Comparison of ENCODE assay signal across 1 cellular context in the genomic region with DNA sequence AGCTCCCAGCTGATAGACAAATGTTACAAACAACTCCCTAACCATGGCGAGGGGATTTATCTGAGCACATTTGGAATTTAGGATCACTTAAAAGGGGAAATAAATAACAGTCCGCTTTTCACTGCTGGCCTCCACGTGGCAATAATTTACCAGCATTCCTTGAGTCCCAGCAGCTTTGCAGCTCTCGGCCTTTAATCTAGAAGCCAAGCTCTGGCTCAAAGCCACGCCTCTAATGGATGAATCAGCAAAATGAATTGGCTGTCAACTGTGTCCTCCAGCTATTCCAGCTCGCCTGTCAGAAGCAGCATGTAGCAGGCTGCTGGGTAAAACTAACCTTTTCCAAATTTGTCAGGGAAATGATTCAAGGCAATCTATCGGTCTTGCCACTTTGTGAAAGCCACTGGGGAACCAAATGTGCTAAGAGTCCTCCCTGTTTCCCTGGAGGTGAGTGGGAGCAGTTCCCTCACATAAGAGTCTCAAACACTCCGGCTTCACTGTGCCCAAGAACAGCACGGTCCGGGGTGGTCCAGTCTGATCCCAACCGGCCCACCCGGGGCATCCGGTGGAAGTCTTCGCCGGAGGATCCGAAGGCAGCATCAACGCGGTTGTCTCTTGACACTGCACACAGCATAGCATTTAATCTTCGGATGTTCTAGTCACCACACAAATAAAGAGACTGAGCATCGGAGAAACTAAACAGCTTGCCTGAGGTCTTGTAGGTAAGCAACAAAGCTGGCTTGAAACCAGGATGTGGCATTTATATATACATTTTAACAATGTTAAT.
TF ChIP-seq lines count a peak whose summit lies in the region.

No MANE protein-coding gene starts in this region.

TF ChIP-seq in HepG2, 621 proteins besides CTCF, POLR2A, EP300 and RAD21 (continued from another document and continues in another):
- TF ChIP-seq, protein P1, sequence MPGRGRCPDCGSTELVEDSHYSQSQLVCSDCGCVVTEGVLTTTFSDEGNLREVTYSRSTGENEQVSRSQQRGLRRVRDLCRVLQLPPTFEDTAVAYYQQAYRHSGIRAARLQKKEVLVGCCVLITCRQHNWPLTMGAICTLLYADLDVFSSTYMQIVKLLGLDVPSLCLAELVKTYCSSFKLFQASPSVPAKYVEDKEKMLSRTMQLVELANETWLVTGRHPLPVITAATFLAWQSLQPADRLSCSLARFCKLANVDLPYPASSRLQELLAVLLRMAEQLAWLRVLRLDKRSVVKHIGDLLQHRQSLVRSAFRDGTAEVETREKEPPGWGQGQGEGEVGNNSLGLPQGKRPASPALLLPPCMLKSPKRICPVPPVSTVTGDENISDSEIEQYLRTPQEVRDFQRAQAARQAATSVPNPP (CRISPR knock-in tag; IDR thresholded peaks at IDR 0.05), result no peak
- TF ChIP-seq ARID2 (CRISPR knock-in tag; IDR thresholded peaks at IDR 0.05; ENCODE audit: borderline replicate concordance), result no peak; the same call in 1 of the 2 replicates
- TF ChIP-seq, protein P2, sequence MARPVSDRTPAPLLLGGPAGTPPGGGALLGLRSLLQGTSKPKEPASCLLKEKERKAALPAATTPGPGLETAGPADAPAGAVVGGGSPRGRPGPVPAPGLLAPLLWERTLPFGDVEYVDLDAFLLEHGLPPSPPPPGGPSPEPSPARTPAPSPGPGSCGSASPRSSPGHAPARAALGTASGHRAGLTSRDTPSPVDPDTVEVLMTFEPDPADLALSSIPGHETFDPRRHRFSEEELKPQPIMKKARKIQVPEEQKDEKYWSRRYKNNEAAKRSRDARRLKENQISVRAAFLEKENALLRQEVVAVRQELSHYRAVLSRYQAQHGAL (CRISPR knock-in tag; IDR thresholded peaks at IDR 0.05; ENCODE audit: not compliant biosample characterization), result no peak
- TF ChIP-seq RELA (CRISPR knock-in tag; IDR thresholded peaks at IDR 0.05), result 0 out of 2 replicates have a peak, but pooled peaks have one; percentile 45
- peak; percentile 79 for TF ChIP-seq ZFX (CRISPR knock-in tag; IDR thresholded peaks at IDR 0.05; ENCODE audit: low read depth)
- TF ChIP-seq ZNF292 (CRISPR knock-in tag; IDR thresholded peaks at IDR 0.05; ENCODE audit: borderline replicate concordance, low read depth), result peak; percentile 97; the same call in 1 of the 2 replicates
- no peak for TF ChIP-seq PAX8 (CRISPR knock-in tag; IDR thresholded peaks at IDR 0.05; ENCODE audit: borderline replicate concordance)
- TF ChIP-seq, protein P3, sequence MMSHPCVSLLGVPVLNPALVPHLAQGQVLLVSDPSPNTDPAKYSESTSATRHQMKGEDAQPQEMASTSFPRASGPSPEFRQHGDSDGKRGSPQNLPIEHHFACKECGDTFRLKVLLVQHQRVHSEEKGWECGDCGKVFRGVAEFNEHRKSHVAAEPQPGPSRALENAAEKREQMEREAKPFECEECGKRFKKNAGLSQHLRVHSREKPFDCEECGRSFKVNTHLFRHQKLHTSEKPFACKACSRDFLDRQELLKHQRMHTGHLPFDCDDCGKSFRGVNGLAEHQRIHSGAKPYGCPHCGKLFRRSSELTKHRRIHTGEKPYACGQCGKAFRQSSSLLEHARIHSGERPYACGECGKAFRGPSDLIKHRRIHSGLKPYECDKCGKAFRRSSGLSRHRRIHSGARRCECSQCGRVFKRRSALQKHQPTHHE (CRISPR knock-in tag; IDR thresholded peaks at IDR 0.05; ENCODE audit: borderline replicate concordance), result peak; percentile 81; the same call in 1 of the 2 replicates
- 0 out of 2 replicates have a peak, but pooled peaks have one; percentile 35 for TF ChIP-seq KDM6A (CRISPR knock-in tag; IDR thresholded peaks at IDR 0.05; ENCODE audit: low read depth)
- TF ChIP-seq, protein P4, sequence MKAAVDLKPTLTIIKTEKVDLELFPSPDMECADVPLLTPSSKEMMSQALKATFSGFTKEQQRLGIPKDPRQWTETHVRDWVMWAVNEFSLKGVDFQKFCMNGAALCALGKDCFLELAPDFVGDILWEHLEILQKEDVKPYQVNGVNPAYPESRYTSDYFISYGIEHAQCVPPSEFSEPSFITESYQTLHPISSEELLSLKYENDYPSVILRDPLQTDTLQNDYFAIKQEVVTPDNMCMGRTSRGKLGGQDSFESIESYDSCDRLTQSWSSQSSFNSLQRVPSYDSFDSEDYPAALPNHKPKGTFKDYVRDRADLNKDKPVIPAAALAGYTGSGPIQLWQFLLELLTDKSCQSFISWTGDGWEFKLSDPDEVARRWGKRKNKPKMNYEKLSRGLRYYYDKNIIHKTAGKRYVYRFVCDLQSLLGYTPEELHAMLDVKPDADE (CRISPR knock-in tag; IDR thresholded peaks at IDR 0.05), result 0 out of 2 replicates have a peak, but pooled peaks have one; percentile 61
- TF ChIP-seq, protein P5, sequence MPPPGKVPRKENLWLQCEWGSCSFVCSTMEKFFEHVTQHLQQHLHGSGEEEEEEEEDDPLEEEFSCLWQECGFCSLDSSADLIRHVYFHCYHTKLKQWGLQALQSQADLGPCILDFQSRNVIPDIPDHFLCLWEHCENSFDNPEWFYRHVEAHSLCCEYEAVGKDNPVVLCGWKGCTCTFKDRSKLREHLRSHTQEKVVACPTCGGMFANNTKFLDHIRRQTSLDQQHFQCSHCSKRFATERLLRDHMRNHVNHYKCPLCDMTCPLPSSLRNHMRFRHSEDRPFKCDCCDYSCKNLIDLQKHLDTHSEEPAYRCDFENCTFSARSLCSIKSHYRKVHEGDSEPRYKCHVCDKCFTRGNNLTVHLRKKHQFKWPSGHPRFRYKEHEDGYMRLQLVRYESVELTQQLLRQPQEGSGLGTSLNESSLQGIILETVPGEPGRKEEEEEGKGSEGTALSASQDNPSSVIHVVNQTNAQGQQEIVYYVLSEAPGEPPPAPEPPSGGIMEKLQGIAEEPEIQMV (CRISPR knock-in tag; IDR thresholded peaks at IDR 0.05; ENCODE audit: low read depth), result no peak
- no peak for TF ChIP-seq SRSF1 (optimal IDR thresholded peaks at IDR 0.05; ENCODE audit: low read depth, low read length)
- TF ChIP-seq ZNF557 (CRISPR knock-in tag; IDR thresholded peaks at IDR 0.05), result peak; percentile 95
- TF ChIP-seq ZNF143 (CRISPR knock-in tag; IDR thresholded peaks at IDR 0.05), result peak; percentile 84
- TF ChIP-seq ZNF567 (CRISPR knock-in tag; IDR thresholded peaks at IDR 0.05; ENCODE audit: borderline replicate concordance), result 0 out of 2 replicates have a peak, but pooled peaks have one; percentile 72
- TF ChIP-seq ZNF879 (CRISPR knock-in tag; IDR thresholded peaks at IDR 0.05), result no peak
- no peak for TF ChIP-seq ZZZ3 (CRISPR knock-in tag; IDR thresholded peaks at IDR 0.05; ENCODE audit: borderline replicate concordance)
- no peak for TF ChIP-seq KAT2B (IDR thresholded peaks at IDR 0.05; ENCODE audit: borderline replicate concordance, low read depth, low read length)
- TF ChIP-seq ZNF264 (CRISPR knock-in tag; IDR thresholded peaks at IDR 0.05), result peak; percentile 88; the same call in 1 of the 2 replicates
- peak; percentile 79 for TF ChIP-seq NAIF1 (CRISPR knock-in tag; IDR thresholded peaks at IDR 0.05; ENCODE audit: borderline replicate concordance)
- TF ChIP-seq, protein P6, sequence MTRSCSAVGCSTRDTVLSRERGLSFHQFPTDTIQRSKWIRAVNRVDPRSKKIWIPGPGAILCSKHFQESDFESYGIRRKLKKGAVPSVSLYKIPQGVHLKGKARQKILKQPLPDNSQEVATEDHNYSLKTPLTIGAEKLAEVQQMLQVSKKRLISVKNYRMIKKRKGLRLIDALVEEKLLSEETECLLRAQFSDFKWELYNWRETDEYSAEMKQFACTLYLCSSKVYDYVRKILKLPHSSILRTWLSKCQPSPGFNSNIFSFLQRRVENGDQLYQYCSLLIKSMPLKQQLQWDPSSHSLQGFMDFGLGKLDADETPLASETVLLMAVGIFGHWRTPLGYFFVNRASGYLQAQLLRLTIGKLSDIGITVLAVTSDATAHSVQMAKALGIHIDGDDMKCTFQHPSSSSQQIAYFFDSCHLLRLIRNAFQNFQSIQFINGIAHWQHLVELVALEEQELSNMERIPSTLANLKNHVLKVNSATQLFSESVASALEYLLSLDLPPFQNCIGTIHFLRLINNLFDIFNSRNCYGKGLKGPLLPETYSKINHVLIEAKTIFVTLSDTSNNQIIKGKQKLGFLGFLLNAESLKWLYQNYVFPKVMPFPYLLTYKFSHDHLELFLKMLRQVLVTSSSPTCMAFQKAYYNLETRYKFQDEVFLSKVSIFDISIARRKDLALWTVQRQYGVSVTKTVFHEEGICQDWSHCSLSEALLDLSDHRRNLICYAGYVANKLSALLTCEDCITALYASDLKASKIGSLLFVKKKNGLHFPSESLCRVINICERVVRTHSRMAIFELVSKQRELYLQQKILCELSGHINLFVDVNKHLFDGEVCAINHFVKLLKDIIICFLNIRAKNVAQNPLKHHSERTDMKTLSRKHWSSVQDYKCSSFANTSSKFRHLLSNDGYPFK (CRISPR knock-in tag; IDR thresholded peaks at IDR 0.05; ENCODE audit: borderline replicate concordance), result no peak; the same call in 1 of the 2 replicates
- TF ChIP-seq ZNF274 (CRISPR knock-in tag; IDR thresholded peaks at IDR 0.05), result peak; percentile 65; the same call in 1 of the 2 replicates
- TF ChIP-seq HOXA5 (CRISPR knock-in tag; IDR thresholded peaks at IDR 0.05), result peak; percentile 99
- TF ChIP-seq ZFP36 (IDR thresholded peaks at IDR 0.05; ENCODE audit: borderline replicate concordance, low read depth, low read length, partially characterized antibody), result no peak
- TF ChIP-seq ZSCAN12 (CRISPR knock-in tag; IDR thresholded peaks at IDR 0.05), result peak; percentile 84; the same call in 1 of the 2 replicates
- TF ChIP-seq, protein P7, sequence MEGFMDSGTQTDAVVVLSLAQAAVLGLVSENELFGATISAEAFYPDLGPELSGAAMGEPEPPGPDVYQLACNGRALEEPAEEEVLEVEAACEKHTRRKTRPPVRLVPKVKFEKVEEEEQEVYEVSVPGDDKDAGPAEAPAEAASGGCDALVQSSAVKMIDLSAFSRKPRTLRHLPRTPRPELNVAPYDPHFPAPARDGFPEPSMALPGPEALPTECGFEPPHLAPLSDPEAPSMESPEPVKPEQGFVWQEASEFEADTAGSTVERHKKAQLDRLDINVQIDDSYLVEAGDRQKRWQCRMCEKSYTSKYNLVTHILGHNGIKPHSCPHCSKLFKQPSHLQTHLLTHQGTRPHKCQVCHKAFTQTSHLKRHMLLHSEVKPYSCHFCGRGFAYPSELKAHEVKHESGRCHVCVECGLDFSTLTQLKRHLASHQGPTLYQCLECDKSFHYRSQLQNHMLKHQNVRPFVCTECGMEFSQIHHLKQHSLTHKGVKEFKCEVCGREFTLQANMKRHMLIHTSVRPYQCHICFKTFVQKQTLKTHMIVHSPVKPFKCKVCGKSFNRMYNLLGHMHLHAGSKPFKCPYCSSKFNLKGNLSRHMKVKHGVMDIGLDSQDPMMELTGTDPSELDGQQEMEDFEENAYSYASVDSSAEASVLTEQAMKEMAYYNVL (CRISPR knock-in tag; IDR thresholded peaks at IDR 0.05; ENCODE audit: borderline replicate concordance), result peak; percentile 82; the same call in 1 of the 2 replicates
- no peak for TF ChIP-seq ZNF17 (CRISPR knock-in tag; IDR thresholded peaks at IDR 0.05)
- 0 out of 2 replicates have a peak, but pooled peaks have one; percentile 61 for TF ChIP-seq ZNF670 (CRISPR knock-in tag; IDR thresholded peaks at IDR 0.05; ENCODE audit: borderline replicate concordance)
- no peak for TF ChIP-seq ZNF558 (CRISPR knock-in tag; IDR thresholded peaks at IDR 0.05; ENCODE audit: borderline replicate concordance)
- TF ChIP-seq, protein P8, sequence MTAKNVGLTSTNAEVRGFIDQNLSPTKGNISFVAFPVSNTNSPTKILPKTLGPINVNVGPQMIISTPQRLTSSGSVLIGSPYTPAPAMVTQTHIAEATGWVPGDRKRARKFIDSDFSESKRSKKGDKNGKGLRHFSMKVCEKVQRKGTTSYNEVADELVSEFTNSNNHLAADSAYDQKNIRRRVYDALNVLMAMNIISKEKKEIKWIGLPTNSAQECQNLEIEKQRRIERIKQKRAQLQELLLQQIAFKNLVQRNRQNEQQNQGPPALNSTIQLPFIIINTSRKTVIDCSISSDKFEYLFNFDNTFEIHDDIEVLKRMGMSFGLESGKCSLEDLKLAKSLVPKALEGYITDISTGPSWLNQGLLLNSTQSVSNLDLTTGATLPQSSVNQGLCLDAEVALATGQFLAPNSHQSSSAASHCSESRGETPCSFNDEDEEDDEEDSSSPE (CRISPR knock-in tag; IDR thresholded peaks at IDR 0.05), result peak; percentile 74
- peak; percentile 47; the same call in 1 of the 2 replicates for TF ChIP-seq ELF3 (CRISPR knock-in tag; IDR thresholded peaks at IDR 0.05)
- no peak for TF ChIP-seq PCBP1 (IDR thresholded peaks at IDR 0.05; ENCODE audit: borderline replicate concordance, low read depth, low read length)
- TF ChIP-seq, protein P9, sequence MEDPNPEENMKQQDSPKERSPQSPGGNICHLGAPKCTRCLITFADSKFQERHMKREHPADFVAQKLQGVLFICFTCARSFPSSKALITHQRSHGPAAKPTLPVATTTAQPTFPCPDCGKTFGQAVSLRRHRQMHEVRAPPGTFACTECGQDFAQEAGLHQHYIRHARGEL (CRISPR knock-in tag; IDR thresholded peaks at IDR 0.05), result no peak
